21 cellular contexts compared by ENCODE assay signal in the genomic region with DNA sequence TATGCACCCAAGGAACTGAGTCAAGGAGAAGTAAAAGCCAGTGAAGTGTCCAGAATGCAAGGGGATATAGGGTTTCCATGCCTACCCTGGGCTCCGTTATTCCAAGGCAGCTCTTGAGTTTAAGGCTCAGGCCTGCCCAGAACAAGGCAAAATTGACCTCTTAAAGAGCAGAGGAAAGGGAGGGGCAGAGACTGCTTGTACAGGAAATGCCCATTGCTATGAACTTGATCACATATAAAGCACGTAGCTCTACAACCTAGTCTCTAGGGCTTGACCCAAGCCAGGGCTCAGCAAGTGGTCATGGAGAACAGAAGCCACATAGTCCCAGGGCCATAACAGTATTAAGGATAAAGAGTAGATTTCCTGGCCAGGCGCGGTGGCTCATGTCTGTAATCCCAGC. TPM values are rescaled to one million over a fixed set of nuclear protein-coding genes. Genes with fewer than 3 reads are reported as not detected.
A peak's percentile ranks its signal among the peaks of the same experiment; 100 is the strongest.
DNase-seq lines count a peak whose midpoint lies in the region; ATAC-seq and TF ChIP-seq lines count a peak whose summit lies in the region.
"Had no signal": no experiment of that assay in that cellular context is flagged by ENCODE, and none has a peak within 500 bp of the region (broad histone marks: within the 10 kb centered on the region; RNA-seq: fewer than 3 reads in every experiment).

No MANE protein-coding gene starts in this region.

- TF ChIP-seq CTCF in left ventricle myocardium inferior (IDR thresholded peaks at IDR 0.05; ENCODE audit: borderline replicate concordance) (no peak), upper lobe of right lung (IDR thresholded peaks at IDR 0.05) (no peak)
- no peak for TF ChIP-seq CTCF in activated CD8-positive, alpha-beta T cell treated with anti-CD3 and anti-CD28 coated beads for 36 hours (IDR thresholded peaks at IDR 0.05)

- ATAC-seq in Right ventricle myocardium inferior (no peak), upper lobe of right lung (peak; percentile 43)
- no peak for ATAC-seq in activated CD8-positive, alpha-beta T cell treated with anti-CD3 and anti-CD28 coated beads for 36 hours
- ATAC-seq: GM12878 had no signal

- H3K27me3 ChIP-seq in left ventricle myocardium inferior (ENCODE audit: low read depth) (no peaks in the 10 kb centered on the region), upper lobe of right lung (no peaks in the 10 kb centered on the region)

- DNase-seq in left ventricle myocardium inferior (no peak), Right ventricle myocardium inferior (ENCODE audit: missing footprints) (no peak), immature natural killer cell (no peak), upper lobe of right lung (no peak), GM19238 (ENCODE audit: insufficient read length, low spot score) (no peak), posterior vena cava (ENCODE audit: low spot score) (no peak)
- DNase-seq in activated CD8-positive, alpha-beta T cell treated with anti-CD3 and anti-CD28 coated beads for 36 hours, result no peak
- DNase-seq: ACHN; activated CD4-positive, alpha-beta T cell treated with anti-CD3 and anti-CD28 coated beads for 48 hours; foreskin fibroblast; GOT3; NCI-H1048; NCI-H187; NCI-H2171 treated with DMSO at 0.1 percent for 48 hours; NCI-H524 treated with DMSO at 0.1 percent for 48 hours; stimulated activated CD4-positive, alpha-beta T cell treated with anti-CD3 and anti-CD28 coated beads, Interleukin-1b, Interleukin-23, amount 100 ng/mL, for 48 hours had no signal

- H3K36me3 Mint-ChIP-seq in activated CD8-positive, alpha-beta T cell treated with anti-CD3 and anti-CD28 coated beads for 36 hours (ENCODE audit: low read depth), result peaks cover 4% of the 10 kb centered on the region
- peaks cover under 1 to 9% (median 6%) of the 10 kb centered on the region in 3 donors for H3K36me3 Mint-ChIP-seq in immature natural killer cell

- H3K36me3 ChIP-seq in left ventricle myocardium inferior (no peaks in the 10 kb centered on the region), upper lobe of right lung (no peaks in the 10 kb centered on the region)
- H3K36me3 ChIP-seq: BLaER1 had no signal

- H3K9me3 ChIP-seq in left ventricle myocardium inferior (replicated peaks) (no peaks in the 10 kb centered on the region), upper lobe of right lung (no peaks in the 10 kb centered on the region)
- H3K9me3 ChIP-seq: BLaER1 had no signal

- POLR2A ChIA-PET in activated CD8-positive, alpha-beta T cell treated with anti-CD3 and anti-CD28 coated beads for 36 hours (lab: Charles Lee), result no interaction called here

- no peak overlapping the region for H3K4me3 ChIP-seq in left ventricle myocardium inferior
- H3K4me3 ChIP-seq in upper lobe of right lung, result no peak overlapping the region
- H3K4me3 ChIP-seq: BLaER1, GM12878, skin epidermis had no signal

- peak overlapping the region; percentile 30 for H3K27ac Mint-ChIP-seq in activated CD8-positive, alpha-beta T cell treated with anti-CD3 and anti-CD28 coated beads for 36 hours
- H3K27ac Mint-ChIP-seq in immature natural killer cell, result peak overlapping the region; percentile 66 to 86 (median 82)
- H3K27ac Mint-ChIP-seq: T-helper 1 cell treated with Interleukin-12 subunit alpha and Interleukin-12 subunit beta and Interleukin-4 antibody, amounts not matched to agents 30 μg/mL and 1 μg/mL, for 36 hours had no signal

- H3K4me1 Mint-ChIP-seq in activated CD8-positive, alpha-beta T cell treated with anti-CD3 and anti-CD28 coated beads for 36 hours (ENCODE audit: low read depth), result peaks cover 43% of the 10 kb centered on the region
- H3K4me1 Mint-ChIP-seq in immature natural killer cell, result peaks cover 52 to 53% of the 10 kb centered on the region in 2 donors

- no peaks in the 10 kb centered on the region for H3K9me3 Mint-ChIP-seq in activated CD8-positive, alpha-beta T cell treated with anti-CD3 and anti-CD28 coated beads for 36 hours
- no peaks in the 10 kb centered on the region for H3K9me3 Mint-ChIP-seq in immature natural killer cell
- H3K9me3 Mint-ChIP-seq: activated T-helper 2 cell treated with anti-CD3 and anti-CD28 coated beads, Interferon-gamma antibody, Interleukin-2, Interleukin-4, amounts not matched to agents 10 μg/mL and 5 μg/mL and 100 μg/mL, durations not matched to agents 14 hours and 24 hours and 36 hours; T-helper 1 cell treated with Interleukin-12 subunit alpha and Interleukin-12 subunit beta and Interleukin-4 antibody, amounts not matched to agents 30 μg/mL and 1 μg/mL, for 36 hours had no signal

- H3K27ac ChIP-seq in left ventricle myocardium inferior (replicated peaks) (peak overlapping the region; percentile 36), upper lobe of right lung (peak overlapping the region; percentile 47)
- H3K27ac ChIP-seq: BLaER1 had no signal

- H3K27me3 Mint-ChIP-seq in activated CD8-positive, alpha-beta T cell treated with anti-CD3 and anti-CD28 coated beads for 36 hours, result no peaks in the 10 kb centered on the region
- H3K27me3 Mint-ChIP-seq in immature natural killer cell (ENCODE audit: low read depth in 3 of 3), result peaks cover 0 to 3% (median 0%) of the 10 kb centered on the region in 3 donors

- intact Hi-C loops in left ventricle myocardium inferior (cut with micrococcal nuclease), result loop anchor here (10.0 kb wide), 1 partner anchor 96 kb away; no protein-coding TSS in a partner anchor
- intact Hi-C loops in Right ventricle myocardium inferior (cut with DNase I), result no loop called here
- intact Hi-C loops in activated CD8-positive, alpha-beta T cell treated with anti-CD3 and anti-CD28 coated beads for 36 hours (cut with micrococcal nuclease), result no loop called here
- intact Hi-C loops in upper lobe of right lung (cut with DNase I), result no loop called here
- intact Hi-C loops in posterior vena cava (cut with DNase I), result no loop called here

- CTCF ChIA-PET in activated CD8-positive, alpha-beta T cell treated with anti-CD3 and anti-CD28 coated beads for 36 hours (lab: Charles Lee), result interaction anchor here (1.0 kb wide), 1 partner anchor 45 kb away, joined by 3 read pairs; no protein-coding TSS in a partner anchor

- H3K4me1 ChIP-seq in left ventricle myocardium inferior (peaks cover 10% of the 10 kb centered on the region), upper lobe of right lung (no peaks in the 10 kb centered on the region)
- H3K4me1 ChIP-seq: BLaER1 had no signal

- H3K4me3 Mint-ChIP-seq in activated CD8-positive, alpha-beta T cell treated with anti-CD3 and anti-CD28 coated beads for 36 hours, result no peak overlapping the region
- H3K4me3 Mint-ChIP-seq in immature natural killer cell, result peak overlapping the region; percentile 52 to 76 (median 67)
- H3K4me3 Mint-ChIP-seq: T-helper 1 cell treated with Interleukin-12 subunit alpha and Interleukin-12 subunit beta and Interleukin-4 antibody, amounts not matched to agents 30 μg/mL and 1 μg/mL, for 36 hours had no signal

RNA-seq across cellular contexts. Expression of a gene that starts 58.2 kb away (rescaled TPM):
- total RNA-seq in left ventricle myocardium inferior (107 TPM), Right ventricle myocardium inferior (131 TPM), upper lobe of right lung (462 TPM), posterior vena cava (100 to 1,000 TPM; 342 to 478 TPM)
- 100 to 1,000 TPM; 426 to 435 TPM for total RNA-seq in activated CD8-positive, alpha-beta T cell treated with anti-CD3 and anti-CD28 coated beads for 36 hours
- polyA plus RNA-seq in immature natural killer cell, result 1,000 to 10,000 TPM; 1,039 to 1,577 (median 1,568) TPM
